11 cellular contexts compared by ENCODE assay signal in the genomic region with DNA sequence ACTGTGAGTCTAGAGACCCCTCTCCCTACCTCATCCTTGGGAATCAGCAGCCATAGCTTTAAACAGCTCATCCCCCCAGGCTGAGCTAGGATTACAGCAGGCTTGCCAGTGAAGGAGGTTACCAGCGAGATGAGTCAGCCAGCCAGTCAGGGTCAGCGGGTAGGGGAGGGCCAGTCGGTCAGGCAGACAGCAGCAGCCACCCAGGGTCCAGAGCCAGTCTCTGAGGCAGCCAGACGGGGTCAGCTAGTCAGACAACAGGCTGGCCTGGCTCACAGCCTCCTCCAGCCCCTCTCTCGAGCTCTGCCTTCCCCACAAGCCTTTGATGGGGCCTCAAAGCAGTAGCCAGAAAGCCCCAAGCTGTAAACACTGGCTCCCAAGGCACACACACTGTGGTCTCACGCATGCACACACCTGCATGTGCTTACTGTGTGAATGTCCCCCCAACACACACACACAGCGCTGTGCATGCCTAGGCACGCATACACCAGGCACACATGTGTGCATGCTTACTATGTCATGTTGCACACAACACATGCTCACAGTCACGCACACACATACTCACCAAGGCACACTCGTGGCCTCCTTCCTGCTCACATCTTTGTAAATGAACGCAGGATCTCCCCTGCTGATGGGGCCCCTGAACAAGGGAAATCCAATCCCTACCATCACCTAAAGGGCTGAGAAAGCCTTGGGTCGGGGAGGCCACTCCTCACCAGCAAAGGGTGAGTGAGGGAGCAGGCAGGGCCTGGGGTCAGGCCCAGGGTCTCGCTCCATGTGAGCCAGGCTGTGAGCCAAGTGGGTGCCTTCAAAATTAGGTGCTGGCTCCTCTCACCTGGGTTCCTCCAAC. TPM values are rescaled to one million over a fixed set of nuclear protein-coding genes. Genes with fewer than 3 reads are reported as not detected.
DNase-seq lines count a peak whose midpoint lies in the region; ATAC-seq, FAIRE-seq and TF ChIP-seq lines count a peak whose summit lies in the region.
"Had no signal": no experiment of that assay in that cellular context is flagged by ENCODE, and none has a peak within 500 bp of the region (broad histone marks: within the 10 kb centered on the region; RNA-seq: fewer than 3 reads in every experiment).

No MANE protein-coding gene starts in this region.

- no peak for TF ChIP-seq CTCF in bronchial epithelial cell (IDR thresholded peaks at IDR 0.05; ENCODE audit: insufficient read depth, low read length, severe bottlenecking)
- no peak for TF ChIP-seq CTCF in nephron progenitor cell (IDR thresholded peaks at IDR 0.05)
- TF ChIP-seq CTCF in GM10266 (IDR thresholded peaks at IDR 0.05; ENCODE audit: control insufficient read depth, insufficient read depth, low read depth, missing control alignments) = no peak

- no peak overlapping the region for H3K4me3 Mint-ChIP-seq in nephron progenitor cell
- H3K4me3 Mint-ChIP-seq: T-helper 1 cell treated with Interleukin-12 subunit alpha and Interleukin-12 subunit beta and Interleukin-4 antibody, amounts not matched to agents 30 μg/mL and 1 μg/mL, for 36 hours had no signal

- H3K27me3 Mint-ChIP-seq in nephron progenitor cell (ENCODE audit: low read depth, poor library complexity) = peaks cover 14% of the 10 kb centered on the region

- H3K4me3 ChIP-seq in MG63 (no peak overlapping the region), bronchial epithelial cell (ENCODE audit: low read depth, low read length) (no peak overlapping the region)

- H3K27me3 ChIP-seq in MG63 (no peaks in the 10 kb centered on the region), bronchial epithelial cell (ENCODE audit: control insufficient read depth, insufficient read depth, low read length) (peaks cover 2% of the 10 kb centered on the region)

- H3K36me3 Mint-ChIP-seq in nephron progenitor cell (ENCODE audit: low read depth) = no peaks in the 10 kb centered on the region

- H3K36me3 ChIP-seq in MG63 (no peaks in the 10 kb centered on the region), bronchial epithelial cell (ENCODE audit: control insufficient read depth, insufficient read depth, low read length) (no peaks in the 10 kb centered on the region)

- peaks cover 6% of the 10 kb centered on the region for H3K9me3 Mint-ChIP-seq in nephron progenitor cell
- H3K9me3 Mint-ChIP-seq: T-helper 1 cell treated with Interleukin-12 subunit alpha and Interleukin-12 subunit beta and Interleukin-4 antibody, amounts not matched to agents 30 μg/mL and 1 μg/mL, for 36 hours had no signal

- no peak for FAIRE-seq in bronchial epithelial cell (lab: Jason Lieb, UNC)

- peaks cover 48% of the 10 kb centered on the region for H3K4me1 Mint-ChIP-seq in nephron progenitor cell

- DNase-seq in D341Med (ENCODE audit: low spot score) (peak; percentile 56), MG63 (peak; percentile 93), bronchial epithelial cell (ENCODE audit: low read depth) (peak; percentile 22), nephron progenitor cell (peak; percentile 62), GM10266 (ENCODE audit: extremely low spot score) (no peak), pons (ENCODE audit: low spot score) (no peak)
- DNase-seq in activated naive CD4-positive, alpha-beta T cell (lab: John Stamatoyannopoulos, UW) = no peak
- DNase-seq: GF-D8, NCI-H1436 treated with DMSO at 0.1 percent for 48 hours had no signal

- ATAC-seq in GM21381 (IDR thresholded peaks at IDR 0.05; ENCODE audit: unreplicated experiment) = no peak

- peaks cover 9% of the 10 kb centered on the region; the same call in 1 of the 2 replicates for H3K9me3 ChIP-seq in MG63

- no peak overlapping the region for H3K27ac Mint-ChIP-seq in nephron progenitor cell
- H3K27ac Mint-ChIP-seq: T-helper 1 cell treated with Interleukin-12 subunit alpha and Interleukin-12 subunit beta and Interleukin-4 antibody, amounts not matched to agents 30 μg/mL and 1 μg/mL, for 36 hours had no signal

RNA-seq across cellular contexts. Expression of a gene that starts 28.2 kb away (rescaled TPM):
- total RNA-seq in MG63 (2014; rRNA removed; shearing (Covaris generic); ENCODE audit: low replicate concordance) = not detected in 2 replicates
- not detected in 2 replicates for total RNA-seq in bronchial epithelial cell

Comparison
In these comparisons a context has a peak if more than half of its experiments do, and no peak if none do; other contexts are left out.
1. DNase-seq: peak in D341Med (single experiment), MG63 (single experiment), bronchial epithelial cell (single experiment) and nephron progenitor cell (single experiment); none in GM10266 (single experiment), activated naive CD4-positive, alpha-beta T cell (0 of 4) and pons (single experiment).